ENCODE assay signal across 8 cellular contexts in genomic region chr9:85941966-85942912, GRCh38. TPM values are rescaled to one million over a fixed set of nuclear protein-coding genes. Genes with fewer than 3 reads are reported as not detected.
A peak's percentile ranks its signal among the peaks of the same experiment; 100 is the strongest.
DNase-seq lines count a peak whose midpoint lies in the region; ATAC-seq and TF ChIP-seq lines count a peak whose summit lies in the region.

No MANE protein-coding gene starts in this region.

- no peak for DNase-seq in activated T-cell treated with anti-CD3 and anti-CD28 coated beads, Interleukin-2, amount 50 U/mL, for 72 hours
- no peak for DNase-seq in activated T-cell treated with anti-CD3 and anti-CD28 coated beads, Interleukin-2, amount 50 U/mL, for 48 hours
- DNase-seq in adipocyte (ENCODE audit: low read depth): peak; percentile 40
- DNase-seq in left colon: no peak
- peak; percentile 28 for DNase-seq in transverse colon
- no peak for DNase-seq in NCI-H1105 treated with DMSO at 0.1 percent for 48 hours (lab: John Stamatoyannopoulos, UW)

- peak overlapping the region; percentile 91 for H3K27ac Mint-ChIP-seq in activated T-cell treated with anti-CD3 and anti-CD28 coated beads, Interleukin-2, amount 50 U/mL, for 72 hours

- no peaks in the 10 kb centered on the region for H3K9me3 Mint-ChIP-seq in activated T-cell treated with anti-CD3 and anti-CD28 coated beads, Interleukin-2, amount 50 U/mL, for 72 hours

- peaks cover 20% of the 10 kb centered on the region for H3K4me1 Mint-ChIP-seq in activated T-cell treated with anti-CD3 and anti-CD28 coated beads, Interleukin-2, amount 50 U/mL, for 72 hours (ENCODE audit: low read depth)

- WGBS in transverse colon (ENCODE audit: low coverage in 1 of 2), 2 donors: 28 to 42% methylated on average over 6 to 8 of the region's 8 CpGs

- no peak for TF ChIP-seq EP300 in transverse colon (IDR thresholded peaks at IDR 0.05; ENCODE audit: low read depth)

- peak overlapping the region; percentile 96 for H3K9ac ChIP-seq in adipocyte (ENCODE audit: low read length)

- peak overlapping the region; percentile 90 for H3K4me3 ChIP-seq in adipocyte (ENCODE audit: low read length)
- H3K4me3 ChIP-seq in transverse colon: peak overlapping the region; percentile 86 to 98 (median 90)

- TF ChIP-seq CTCF in transverse colon (IDR thresholded peaks at IDR 0.05): no peak

- ATAC-seq in activated T-cell treated with anti-CD3 and anti-CD28 coated beads, Interleukin-2, amount 50 U/mL, for 72 hours (replicated peaks in 1 of 2): no peak
- peak; percentile 42 for ATAC-seq in left colon
- no peak for ATAC-seq in GM21825 (IDR thresholded peaks at IDR 0.05; ENCODE audit: unreplicated experiment)
- ATAC-seq in GM18907 (IDR thresholded peaks at IDR 0.05; ENCODE audit: unreplicated experiment): no peak

- intact Hi-C loops in left colon (cut with DNase I, micrococcal nuclease): no loop called here
- intact Hi-C loops in transverse colon (cut with DNase I; ENCODE audit: low total_unique reads): no loop called here

- peaks cover 5 to 16% of the 10 kb centered on the region in 2 donors for H3K36me3 Mint-ChIP-seq in activated T-cell treated with anti-CD3 and anti-CD28 coated beads, Interleukin-2, amount 50 U/mL, for 72 hours (ENCODE audit: insufficient read depth in 2 of 2)

- H3K27me3 Mint-ChIP-seq in activated T-cell treated with anti-CD3 and anti-CD28 coated beads, Interleukin-2, amount 50 U/mL, for 72 hours (ENCODE audit: low read depth): no peaks in the 10 kb centered on the region

- TF ChIP-seq POLR2A in transverse colon (IDR thresholded peaks at IDR 0.05): no peak

- no peak overlapping the region for H3K4me3 Mint-ChIP-seq in activated T-cell treated with anti-CD3 and anti-CD28 coated beads, Interleukin-2, amount 50 U/mL, for 72 hours

- no peaks in the 10 kb centered on the region for H3K9me3 ChIP-seq in adipocyte (ENCODE audit: control insufficient read depth, low read length)
- H3K9me3 ChIP-seq in transverse colon: no peaks in the 10 kb centered on the region

- H3K4me1 ChIP-seq in adipocyte (ENCODE audit: control insufficient read depth, insufficient read depth, low read length) (peaks cover 25% of the 10 kb centered on the region), transverse colon (peaks cover 14 to 41% (median 22%) of the 10 kb centered on the region in 4 donors)

- H3K27me3 ChIP-seq in adipocyte (replicated peaks; ENCODE audit: control insufficient read depth, insufficient read depth, low read length) (no peaks in the 10 kb centered on the region), transverse colon (no peaks in the 10 kb centered on the region)

- H3K36me3 ChIP-seq in adipocyte (ENCODE audit: control insufficient read depth, insufficient read depth, low read length, severe bottlenecking) (peaks cover 35% of the 10 kb centered on the region), transverse colon (peaks cover 0 to 8% (median 0%) of the 10 kb centered on the region in 4 donors)

- H3K27ac ChIP-seq in transverse colon: peak overlapping the region; percentile 93 to 99 (median 98)

- in situ Hi-C loops in transverse colon (cut with MboI; ENCODE audit: low pct_ligation_motif_present in 1 of 4, low pct_unique_long_range_greater_than_20kb in 1 of 4, low sequenced_read_pairs in 3 of 4): loop anchor here in 1 of 4 donors (25.0 kb wide), 2 partner anchors 345 to 1980 kb away; partner anchors contain the start of gene ISCA1

RNA-seq across cellular contexts. Expression of gene NAA35, which starts 1.3 kb away (rescaled TPM):
- total RNA-seq in activated T-cell treated with anti-CD3 and anti-CD28 coated beads, Interleukin-2, amount 50 U/mL, for 72 hours: 10 to 100 TPM; 25.1 to 29.0 TPM
- total RNA-seq in left colon (10 to 100 TPM; 34.0 to 38.9 TPM), transverse colon (10 to 100 TPM; 24.7 to 51.5 (median 34.5) TPM)

Comparison
In these comparisons a context has a peak if more than half of its experiments do, and no peak if none do; other contexts are left out.
1. DNase-seq: peak in adipocyte (single experiment) and transverse colon (single experiment); none in activated T-cell treated with anti-CD3 and anti-CD28 coated beads, Interleukin-2, amount 50 U/mL, for 72 hours (0 of 2), activated T-cell treated with anti-CD3 and anti-CD28 coated beads, Interleukin-2, amount 50 U/mL, for 48 hours (0 of 2), left colon (0 of 2) and NCI-H1105 treated with DMSO at 0.1 percent for 48 hours (single experiment).